ENCODE assay signal across 13 cellular contexts in the genomic region with DNA sequence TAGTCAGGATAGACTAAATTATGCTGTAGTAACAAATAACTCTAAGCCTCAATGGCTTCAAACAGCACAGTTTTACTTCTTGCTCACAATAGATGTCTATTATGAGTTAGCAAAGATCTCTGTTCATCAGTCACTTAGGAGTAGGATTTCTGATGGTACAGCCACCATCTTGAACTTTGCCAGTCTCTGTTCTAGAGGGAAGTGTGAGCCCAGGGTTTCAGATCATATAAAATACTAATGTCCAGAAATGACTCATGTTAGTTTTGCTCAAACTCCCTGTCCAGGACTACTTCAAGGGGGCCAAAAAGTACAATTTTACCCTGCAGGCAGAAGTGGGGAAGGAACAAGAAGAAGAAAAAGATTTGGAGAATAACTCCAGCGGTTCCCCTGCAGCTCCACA.
DNase-seq lines count a peak whose midpoint lies in the region; ATAC-seq and TF ChIP-seq lines count a peak whose summit lies in the region.
"Had no signal": no experiment of that assay in that cellular context is flagged by ENCODE, and none has a peak within 500 bp of the region (broad histone marks: within the 10 kb centered on the region; RNA-seq: fewer than 3 reads in every experiment).

No MANE protein-coding gene starts in this region.

- H2BK15ac ChIP-seq in mesendoderm (replicated peaks; ENCODE audit: low read depth): no peak overlapping the region

- TF ChIP-seq EP300 in ovary (IDR thresholded peaks at IDR 0.05): no peak

- no peak overlapping the region for H3K4me2 ChIP-seq in mesendoderm (ENCODE audit: low read length)

- H4K5ac ChIP-seq in mesendoderm (ENCODE audit: low read length): no peak overlapping the region

- H2AK5ac ChIP-seq in mesendoderm (ENCODE audit: low read length): no peak overlapping the region

- H2BK120ac ChIP-seq in mesendoderm (ENCODE audit: low read depth, low read length): no peak overlapping the region

- H3K27me3 ChIP-seq in ovary (no peaks in the 10 kb centered on the region), mesendoderm (ENCODE audit: insufficient read depth, low read length, poor library complexity) (no peaks in the 10 kb centered on the region)

- peak; percentile 83 for ATAC-seq in GM18502 (IDR thresholded peaks at IDR 0.05; ENCODE audit: poor library complexity, unreplicated experiment)
- ATAC-seq in GM19468 (IDR thresholded peaks at IDR 0.05; ENCODE audit: extremely low read depth, unreplicated experiment): peak; percentile 30
- ATAC-seq in HG02885 (IDR thresholded peaks at IDR 0.05; ENCODE audit: poor library complexity, unreplicated experiment): peak; percentile 83
- peak; percentile 60 for ATAC-seq in HG03558 (IDR thresholded peaks at IDR 0.05; ENCODE audit: extremely low read depth, unreplicated experiment)
- ATAC-seq: activated T-cell treated with anti-CD3 and anti-CD28 coated beads, Interleukin-2, amount 50 U/mL, for 72 hours; K562 had no signal

- TF ChIP-seq POLR2A in ovary (IDR thresholded peaks at IDR 0.05): no peak

- no peaks in the 10 kb centered on the region for H3K79me1 ChIP-seq in mesendoderm (ENCODE audit: low read length)

- no peak overlapping the region for H3K23ac ChIP-seq in mesendoderm (ENCODE audit: low read length)

- no peak overlapping the region for H3K9ac ChIP-seq in mesendoderm (ENCODE audit: low read length)

- H3K56ac ChIP-seq in mesendoderm (ENCODE audit: low read length): no peak overlapping the region

- no peak overlapping the region for H2BK5ac ChIP-seq in mesendoderm (ENCODE audit: low read length)

- H3K4ac ChIP-seq in mesendoderm (ENCODE audit: low read depth, low read length): no peak overlapping the region

- no peak for TF ChIP-seq CTCF in ovary (IDR thresholded peaks at IDR 0.05)

- 87 to 97% (median 91%) methylated on average over 1 of the region's 1 CpG for WGBS in ovary, 3 donors
- WGBS in mesendoderm (ENCODE audit: extremely low coverage, insufficient coverage, low lambda C conversion rate): no CpG with 5 or more reads among the region's 1 CpG

- no peaks in the 10 kb centered on the region for H3K79me2 ChIP-seq in mesendoderm (ENCODE audit: control insufficient read depth, insufficient read depth, low read length)

- H3K27ac ChIP-seq in ovary: no peak overlapping the region
- H3K27ac ChIP-seq in mesendoderm (ENCODE audit: low read depth, low read length): no peak overlapping the region

- H3K4me3 ChIP-seq in ovary: no peak overlapping the region
- H3K4me3 ChIP-seq in mesendoderm (ENCODE audit: low read length): no peak overlapping the region
- H3K4me3 ChIP-seq: K562 had no signal

- no peaks in the 10 kb centered on the region for H3K4me1 ChIP-seq in ovary (ENCODE audit: insufficient read depth)
- no peaks in the 10 kb centered on the region for H3K4me1 ChIP-seq in mesendoderm (ENCODE audit: control insufficient read depth, low read depth, low read length)

- H4K8ac ChIP-seq in mesendoderm (ENCODE audit: low read depth, low read length): no peak overlapping the region

- no peaks in the 10 kb centered on the region for H3K36me3 ChIP-seq in ovary
- no peaks in the 10 kb centered on the region for H3K36me3 ChIP-seq in mesendoderm (ENCODE audit: control insufficient read depth, insufficient read depth, low read length)

- no peaks in the 10 kb centered on the region for H3K9me3 ChIP-seq in ovary

- intact Hi-C loops in ovary (cut with DNase I): no loop called here

- H3K18ac ChIP-seq in mesendoderm (ENCODE audit: low read length): no peak overlapping the region

- DNase-seq in ovary (no peak), mesendoderm (no peak), dedifferentiated amniotic fluid mesenchymal stem cell (ENCODE audit: extremely low spot score) (no peak), NCI-H2227 (lab: John Stamatoyannopoulos, UW; ENCODE audit: unreplicated experiment) (no peak)
- DNase-seq: activated T-cell treated with anti-CD3 and anti-CD28 coated beads, Interleukin-2, amount 50 U/mL, for 72 hours; AML-193; NCI-H2081 treated with DMSO at 0.1 percent for 48 hours; stimulated activated CD4-positive, alpha-beta T cell treated with anti-CD3 and anti-CD28 coated beads, Interleukin-4, amount 100 ng/mL, for 4 hours had no signal

Comparison
In these comparisons a context has a peak if more than half of its experiments do, and no peak if none do; other contexts are left out.
1. ATAC-seq: peak in every context shown above with its lines; median percentile 83 in GM18502; 83 in HG02885; 60 in HG03558; 30 in GM19468.